14 cellular contexts compared by ENCODE assay signal in genomic region chr7:99404977-99405320, GRCh38.
"Had no signal": no experiment of that assay in that cellular context is flagged by ENCODE, and none has a peak within 500 bp of the region (broad histone marks: within the 10 kb centered on the region; RNA-seq: fewer than 3 reads in every experiment).

No MANE protein-coding gene starts in this region.

- H3K27ac ChIP-seq: coronary artery, esophagus squamous epithelium, pancreas, sigmoid colon, upper lobe of right lung had no signal

- H3K27me3 Mint-ChIP-seq: activated CD4-positive, alpha-beta T cell treated with anti-CD3 and anti-CD28 coated beads, Interleukin-2, amount 10 ng/mL, durations not matched to agents 7 days and 5 days; activated T-helper 17 cell treated with anti-CD3 and anti-CD28 coated beads, Interleukin-2, amount 50 U/mL, for 72 hours; stimulated activated naive CD8-positive, alpha-beta T cell treated with anti-CD3 and anti-CD28 coated beads, Interleukin-15, amount 100 ng/mL, for 72 hours had no signal

- H3K4me3 ChIP-seq: coronary artery, esophagus squamous epithelium, pancreas, sigmoid colon, spleen, upper lobe of right lung had no signal

- DNase-seq: activated CD4-positive, alpha-beta T cell treated with anti-CD3 and anti-CD28 coated beads, Interleukin-2, amount 10 ng/mL, durations not matched to agents 7 days and 5 days; activated naive CD4-positive, alpha-beta T cell treated with Interleukin-2 at 50 U/mL for 16 hours; esophagus squamous epithelium; hippocampal formation; kidney glomerular epithelial cell; left ventricle myocardium superior; sigmoid colon; spleen; stimulated activated naive CD8-positive, alpha-beta T cell treated with anti-CD3 and anti-CD28 coated beads, Interleukin-15, amount 100 ng/mL, for 72 hours; T-helper 9 cell; upper lobe of right lung had no signal

- H3K4me3 Mint-ChIP-seq: activated CD4-positive, alpha-beta T cell treated with anti-CD3 and anti-CD28 coated beads, Interleukin-2, amount 10 ng/mL, durations not matched to agents 7 days and 5 days; activated T-helper 17 cell treated with anti-CD3 and anti-CD28 coated beads, Interleukin-2, amount 50 U/mL, for 72 hours had no signal

- ATAC-seq: activated T-helper 17 cell treated with anti-CD3 and anti-CD28 coated beads, Interleukin-2, amount 50 U/mL, for 72 hours; left ventricle myocardium superior; pancreas; stimulated activated naive CD8-positive, alpha-beta T cell treated with anti-CD3 and anti-CD28 coated beads, Interleukin-15, amount 100 ng/mL, for 72 hours; upper lobe of right lung had no signal

- H3K27ac Mint-ChIP-seq: activated CD4-positive, alpha-beta T cell treated with anti-CD3 and anti-CD28 coated beads, Interleukin-2, amount 10 ng/mL, durations not matched to agents 7 days and 5 days; activated T-helper 17 cell treated with anti-CD3 and anti-CD28 coated beads, Interleukin-2, amount 50 U/mL, for 72 hours had no signal

- H3K9me3 ChIP-seq: esophagus squamous epithelium, pancreas, sigmoid colon, spleen, upper lobe of right lung had no signal

- H3K27me3 ChIP-seq: esophagus squamous epithelium, pancreas, sigmoid colon, spleen, upper lobe of right lung had no signal

- H3K9me3 Mint-ChIP-seq: activated CD4-positive, alpha-beta T cell treated with anti-CD3 and anti-CD28 coated beads, Interleukin-2, amount 10 ng/mL, durations not matched to agents 7 days and 5 days; activated T-helper 17 cell treated with anti-CD3 and anti-CD28 coated beads, Interleukin-2, amount 50 U/mL, for 72 hours; stimulated activated naive CD8-positive, alpha-beta T cell treated with anti-CD3 and anti-CD28 coated beads, Interleukin-15, amount 100 ng/mL, for 72 hours had no signal
